In the genomic region with DNA sequence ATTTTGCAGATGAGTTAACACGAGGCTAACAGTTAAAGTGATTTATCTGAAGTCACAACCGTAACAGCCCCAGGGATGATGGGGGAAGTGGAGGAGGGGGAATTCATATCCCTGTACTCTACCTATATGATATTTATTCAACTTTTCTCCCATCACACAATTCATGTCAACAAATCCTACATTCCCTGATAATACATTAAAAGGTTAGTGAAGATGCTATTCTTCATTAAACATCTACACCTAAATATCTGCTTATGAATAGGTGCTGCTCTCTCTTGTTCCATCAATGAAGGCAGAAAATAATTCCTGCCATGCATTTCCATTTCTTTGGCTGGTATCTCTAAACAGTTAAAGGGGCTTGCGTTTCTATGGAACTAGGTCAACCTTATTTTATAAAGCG, we compare ENCODE assay signal across 12 cellular contexts. TPM values are rescaled to one million over a fixed set of nuclear protein-coding genes. Genes with fewer than 3 reads are reported as not detected.
DNase-seq lines count a peak whose midpoint lies in the region; ATAC-seq, FAIRE-seq and TF ChIP-seq lines count a peak whose summit lies in the region.
"Had no signal": no experiment of that assay in that cellular context is flagged by ENCODE, and none has a peak within 500 bp of the region (broad histone marks: within the 10 kb centered on the region; RNA-seq: fewer than 3 reads in every experiment).

No MANE protein-coding gene starts in this region.

- H3K27me3 ChIP-seq in RWPE2 (ENCODE audit: insufficient read depth, poor library complexity, severe bottlenecking), result no peaks in the 10 kb centered on the region
- H3K27me3 ChIP-seq in esophagus squamous epithelium, result no peaks in the 10 kb centered on the region
- H3K27me3 ChIP-seq in prostate gland (replicated peaks; ENCODE audit: insufficient read depth), result no peaks in the 10 kb centered on the region

- H3K4me3 ChIP-seq in AG09309 (ENCODE audit: control insufficient read depth, low read depth, low read length), result peak overlapping the region; percentile 5; the same call in 1 of the 2 replicates
- H3K4me3 ChIP-seq in RWPE2 (ENCODE audit: severe bottlenecking), result no peak overlapping the region
- H3K4me3 ChIP-seq in esophagus squamous epithelium, result peak overlapping the region in 3 of 4 donors; percentile 27 to 70 (median 39)
- no peak overlapping the region for H3K4me3 ChIP-seq in prostate gland
- H3K4me3 ChIP-seq: SK-N-MC had no signal

- no peak for TF ChIP-seq CTCF in AG09309 (IDR thresholded peaks at IDR 0.05; ENCODE audit: control insufficient read depth, insufficient read depth, low read depth, low read length, missing control alignments)
- TF ChIP-seq CTCF in RWPE2 (IDR thresholded peaks at IDR 0.05; ENCODE audit: poor library complexity, severe bottlenecking), result no peak
- TF ChIP-seq CTCF in esophagus squamous epithelium (IDR thresholded peaks at IDR 0.05), result no peak
- TF ChIP-seq CTCF in prostate gland (IDR thresholded peaks at IDR 0.05), result no peak

- ATAC-seq in RWPE2 (ENCODE audit: low read depth), result no peak
- ATAC-seq in HG03520 (IDR thresholded peaks at IDR 0.05; ENCODE audit: unreplicated experiment), result no peak
- ATAC-seq in HG02588 (IDR thresholded peaks at IDR 0.05; ENCODE audit: unreplicated experiment), result no peak
- no peak for ATAC-seq in stimulated activated naive CD8-positive, alpha-beta T cell treated with anti-CD3 and anti-CD28 coated beads, Interleukin-15, Interleukin-2, amounts not matched to agents 100 U/mL and 50 U/mL, for 24 hours

- H3K27ac ChIP-seq in RWPE2 (ENCODE audit: poor library complexity, severe bottlenecking) (peak overlapping the region; percentile 89), esophagus squamous epithelium (peak overlapping the region; percentile 79 to 99 (median 98)), prostate gland (peak overlapping the region; percentile 69 to 98)
- H3K27ac ChIP-seq: SK-N-MC had no signal

- no peak for TF ChIP-seq POLR2A in esophagus squamous epithelium (IDR thresholded peaks at IDR 0.05)
- no peak for TF ChIP-seq POLR2A in prostate gland (IDR thresholded peaks at IDR 0.05)

- H3K4me1 ChIP-seq in RWPE2 (ENCODE audit: insufficient read depth, poor library complexity, severe bottlenecking), result peaks cover 28% of the 10 kb centered on the region
- H3K4me1 ChIP-seq in esophagus squamous epithelium, result peaks cover 7 to 77% (median 49%) of the 10 kb centered on the region in 3 donors
- peaks cover 16% of the 10 kb centered on the region for H3K4me1 ChIP-seq in prostate gland (replicated peaks)

- intact Hi-C loops in esophagus squamous epithelium (cut with DNase I) (no loop called here), prostate gland (cut with DNase I) (no loop called here)

- no peak for FAIRE-seq in HTR-8/SVneo (lab: Jason Lieb, UNC)

- WGBS in esophagus squamous epithelium, 2 donors, result 16 to 23% methylated on average over 4 of the region's 4 CpGs
- WGBS in prostate gland, result 18% methylated on average over 4 of the region's 4 CpGs

- no peak for DNase-seq in AG09309 (ENCODE audit: low read depth)
- no peak for DNase-seq in RWPE2 (ENCODE audit: low spot score)
- no peak for DNase-seq in esophagus squamous epithelium (lab: John Stamatoyannopoulos, UW)
- no peak for DNase-seq in prostate gland (ENCODE audit: low spot score)
- DNase-seq in HTR-8/SVneo (ENCODE audit: insufficient read length, low spot score), result no peak
- no peak for DNase-seq in stimulated activated naive CD8-positive, alpha-beta T cell treated with anti-CD3 and anti-CD28 coated beads, Interleukin-15, Interleukin-2, amounts not matched to agents 100 U/mL and 50 U/mL, for 24 hours
- DNase-seq: activated CD4-positive, alpha-beta T cell treated with anti-CD3 and anti-CD28 coated beads, Interleukin-2, amount 10 ng/mL, durations not matched to agents 24 days and 14 days; activated naive CD4-positive, alpha-beta T cell; effector CD8-positive, alpha-beta T cell had no signal

- peaks cover 74% of the 10 kb centered on the region for H3K36me3 ChIP-seq in RWPE2 (ENCODE audit: low read depth)
- H3K36me3 ChIP-seq in esophagus squamous epithelium, result peaks cover 0 to 46% (median 32%) of the 10 kb centered on the region in 3 donors
- H3K36me3 ChIP-seq in prostate gland, result peaks cover 0 to 4% of the 10 kb centered on the region in 2 donors

- H3K9me3 ChIP-seq in RWPE2 (ENCODE audit: severe bottlenecking), result no peaks in the 10 kb centered on the region
- H3K9me3 ChIP-seq in esophagus squamous epithelium, result no peaks in the 10 kb centered on the region
- H3K9me3 ChIP-seq in prostate gland, result no peaks in the 10 kb centered on the region

RNA-seq across cellular contexts. Expression of a gene that starts 6.8 kb away (rescaled TPM):
- total RNA-seq in esophagus squamous epithelium (100 to 1,000 TPM; 318 to 484 (median 370) TPM), prostate gland (100 to 1,000 TPM; 197 to 358 TPM)

RNA-seq across cellular contexts. Expression of a gene that starts 42.4 kb away (rescaled TPM):
- total RNA-seq in esophagus squamous epithelium (10 to 100 TPM in 1 of 4 donors, 1 to 10 TPM in 3; 3.4 to 11.7 (median 8.2) TPM), prostate gland (10 to 100 TPM in 1 of 2 donors, 1 to 10 TPM in 1; 9.5 to 39.7 TPM)
- total RNA-seq: activated CD4-positive, alpha-beta T cell treated with anti-CD3 and anti-CD28 coated beads, Interleukin-2, amount 10 ng/mL, durations not matched to agents 24 days and 14 days had no signal

Comparison
In these comparisons a context has a peak if more than half of its experiments do, and no peak if none do; other contexts are left out.
1. H3K4me3 ChIP-seq: peak in AG09309 (single experiment) and esophagus squamous epithelium (3 of 4); none in RWPE2 (single experiment) and prostate gland (0 of 2).
2. Peak in every context shown above with its lines, with median percentiles within 50 percentile points of each other: H3K27ac ChIP-seq.